15 cellular contexts compared by ENCODE assay signal in the genomic region with DNA sequence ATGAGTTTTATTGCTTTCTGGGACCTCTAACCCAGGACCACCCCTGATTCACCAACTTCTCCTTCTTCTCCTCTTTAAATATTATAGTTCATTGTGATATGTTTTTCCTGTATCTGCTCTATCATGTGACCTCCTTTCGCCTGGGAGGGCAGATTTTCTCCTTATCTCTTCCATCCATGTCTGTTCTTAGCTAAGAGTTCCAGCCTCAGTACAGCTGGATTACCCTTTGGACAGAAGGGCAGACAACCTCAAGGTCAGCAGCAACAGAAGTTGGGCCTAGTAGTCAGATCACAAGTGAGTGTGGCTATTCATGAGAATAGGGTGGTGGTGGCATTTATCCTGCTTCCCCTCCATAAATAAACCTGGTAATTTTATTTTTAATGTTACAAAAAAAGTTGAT. TPM values are rescaled to one million over a fixed set of nuclear protein-coding genes. Genes with fewer than 3 reads are reported as not detected.
DNase-seq lines count a peak whose midpoint lies in the region; FAIRE-seq and TF ChIP-seq lines count a peak whose summit lies in the region.
"Had no signal": no experiment of that assay in that cellular context is flagged by ENCODE, and none has a peak within 500 bp of the region (broad histone marks: within the 10 kb centered on the region; RNA-seq: fewer than 3 reads in every experiment).

No MANE protein-coding gene starts in this region.

- peaks cover 7% of the 10 kb centered on the region for H3K4me1 Mint-ChIP-seq in glutamatergic neuron (ENCODE audit: low read depth, unreplicated experiment)

- H3K27ac ChIP-seq in VCaP (peak overlapping the region; percentile 71), small intestine (ENCODE audit: low read depth in 1 of 2, low read length in 1 of 2) (no peak overlapping the region)

- no peak overlapping the region for H3K4me3 Mint-ChIP-seq in glutamatergic neuron (ENCODE audit: unreplicated experiment)
- H3K4me3 Mint-ChIP-seq: CD4-positive, alpha-beta T cell; H9 had no signal

- H3K4me1 ChIP-seq in small intestine (ENCODE audit: control insufficient read depth in 2 of 2, insufficient read depth in 1 of 2, low read depth in 1 of 2, low read length in 1 of 2): no peaks in the 10 kb centered on the region

- no peak for FAIRE-seq in small intestine (lab: Jason Lieb, UNC)
- FAIRE-seq: D721Med had no signal

- no peaks in the 10 kb centered on the region for H3K9me3 ChIP-seq in small intestine (ENCODE audit: control insufficient read depth, low read depth)

- no peaks in the 10 kb centered on the region for H3K27me3 Mint-ChIP-seq in glutamatergic neuron (ENCODE audit: unreplicated experiment)
- H3K27me3 Mint-ChIP-seq: CD4-positive, alpha-beta T cell had no signal

- no peaks in the 10 kb centered on the region for H3K27me3 ChIP-seq in small intestine (ENCODE audit: control insufficient read depth in 2 of 2, insufficient read depth in 2 of 2, low read length in 2 of 2)

- TF ChIP-seq CTCF in VCaP (conservative IDR thresholded peaks at IDR 0.05): no peak
- TF ChIP-seq CTCF in glutamatergic neuron (IDR thresholded peaks at IDR 0.05; ENCODE audit: partially characterized antibody, unreplicated experiment): no peak

- no peaks in the 10 kb centered on the region for H3K36me3 ChIP-seq in small intestine (ENCODE audit: control insufficient read depth in 2 of 2, insufficient read depth in 2 of 2, low read length in 2 of 2)

- WGBS in small intestine, 3 donors: 38 to 71% (median 40%) methylated on average over 1 of the region's 1 CpG

- DNase-seq in CMK (ENCODE audit: low read depth) (peak; percentile 67), OCI-M2 (lab: John Stamatoyannopoulos, UW; ENCODE audit: unreplicated experiment) (peak; percentile 34), small intestine (peak; percentile 54), MV-4-11 (lab: John Stamatoyannopoulos, UW) (no peak), glutamatergic neuron (no peak), DMS114 treated with DMSO at 0.1 percent for 48 hours (lab: John Stamatoyannopoulos, UW; ENCODE audit: unreplicated experiment) (no peak)
- DNase-seq: ACHN; C1 segment of cervical spinal cord; CD4-positive, alpha-beta T cell; DND-41; GDM1; GOT3; H9 had no signal

- no peaks in the 10 kb centered on the region for H3K36me3 Mint-ChIP-seq in glutamatergic neuron (ENCODE audit: unreplicated experiment)

- H3K4me3 ChIP-seq in small intestine (ENCODE audit: low read depth in 1 of 2, low read length in 2 of 2): no peak overlapping the region

- H3K27ac Mint-ChIP-seq in glutamatergic neuron (ENCODE audit: unreplicated experiment): no peak overlapping the region
- H3K27ac Mint-ChIP-seq: CD4-positive, alpha-beta T cell; H9 had no signal

- H3K9me3 Mint-ChIP-seq in glutamatergic neuron (ENCODE audit: unreplicated experiment): no peaks in the 10 kb centered on the region
- H3K9me3 Mint-ChIP-seq: CD4-positive, alpha-beta T cell had no signal

RNA-seq across cellular contexts. Expression of a gene that starts 5.7 kb away (rescaled TPM):
- polyA plus RNA-seq in small intestine: 10 to 100 TPM in 1 of 3 donors, 1 to 10 TPM in 2; 8.7 to 11.0 (median 8.9) TPM
- 7.4 TPM for total RNA-seq in glutamatergic neuron (ENCODE audit: unreplicated experiment)

Comparison
In these comparisons a context has a peak if more than half of its experiments do, and no peak if none do; other contexts are left out.
1. DNase-seq: peak in CMK (single experiment), OCI-M2 (single experiment) and small intestine (single experiment); none in MV-4-11 (single experiment), glutamatergic neuron (single experiment) and DMS114 treated with DMSO at 0.1 percent for 48 hours (single experiment).